In genomic region chr4:17807446-17807845, GRCh38 we compare ENCODE assay signal across 9 cellular contexts.
DNase-seq lines count a peak whose midpoint lies in the region; ATAC-seq and TF ChIP-seq lines count a peak whose summit lies in the region.
"Had no signal": no experiment of that assay in that cellular context is flagged by ENCODE, and none has a peak within 500 bp of the region (broad histone marks: within the 10 kb centered on the region; RNA-seq: fewer than 3 reads in every experiment).

No MANE protein-coding gene starts in this region.

- H3K27ac ChIP-seq in BLaER1 (0 out of 2 replicates have a peak overlapping the region, but pooled peaks have one; percentile 37), KMS-11 (no peak overlapping the region)

- ATAC-seq in HG02623 (IDR thresholded peaks at IDR 0.05; ENCODE audit: unreplicated experiment) = no peak
- no peak for ATAC-seq in GM19463 (IDR thresholded peaks at IDR 0.05; ENCODE audit: unreplicated experiment)

- peak overlapping the region; percentile 92 for H3K4me2 ChIP-seq in BLaER1
- peak overlapping the region; percentile 80 for H3K4me2 ChIP-seq in KMS-11

- H3K36me3 ChIP-seq in BLaER1 (peaks cover 46% of the 10 kb centered on the region), KMS-11 (ENCODE audit: insufficient read depth) (0 out of 2 replicates have a peak, but pooled peaks cover 5% of the 10 kb centered on the region)

- peaks cover 74% of the 10 kb centered on the region for H3K79me2 ChIP-seq in KMS-11 (ENCODE audit: insufficient read depth, low read depth)

- H3K27me3 ChIP-seq in BLaER1 = no peaks in the 10 kb centered on the region
- no peaks in the 10 kb centered on the region for H3K27me3 ChIP-seq in KMS-11 (ENCODE audit: insufficient read depth, low read depth)

- no peak overlapping the region for H2AFZ ChIP-seq in KMS-11 (ENCODE audit: low read depth)

- peak overlapping the region; percentile 90 for H3K4me3 ChIP-seq in BLaER1
- H3K4me3 ChIP-seq in KMS-11 (IDR thresholded peaks at IDR 0.05; ENCODE audit: insufficient read depth, low read depth, low read length) = no peak overlapping the region
- H3K4me3 ChIP-seq in choroid plexus epithelial cell (ENCODE audit: low read depth, low read length) = peak overlapping the region; percentile 29

- TF ChIP-seq CTCF in KMS-11 (conservative IDR thresholded peaks at IDR 0.05; ENCODE audit: low read depth, low read length) = no peak
- no peak for TF ChIP-seq CTCF in choroid plexus epithelial cell (conservative IDR thresholded peaks at IDR 0.05; ENCODE audit: low read depth, low read length)
- TF ChIP-seq CTCF in nephron (IDR thresholded peaks at IDR 0.05; ENCODE audit: unreplicated experiment in 3 of 3) = no peak

- DNase-seq in choroid plexus epithelial cell (ENCODE audit: low read depth) (peak; percentile 53), NCI-H1092 treated with DMSO at 0.1 percent for 48 hours (lab: John Stamatoyannopoulos, UW) (no peak)
- no peak for DNase-seq in stimulated activated naive CD4-positive, alpha-beta T cell (lab: John Stamatoyannopoulos, UW)
- DNase-seq: activated CD4-positive, alpha-beta T cell treated with anti-CD3 and anti-CD28 coated beads, Interleukin-2, amount 50 U/mL, for 4 hours had no signal

- H4K20me1 ChIP-seq in BLaER1 (peaks cover 80% of the 10 kb centered on the region), KMS-11 (ENCODE audit: insufficient read depth) (peaks cover 18% of the 10 kb centered on the region)

- no peaks in the 10 kb centered on the region for H3K9me3 ChIP-seq in BLaER1

- H3K9ac ChIP-seq in BLaER1 (peak overlapping the region; percentile 98), KMS-11 (no peak overlapping the region)

- H3K36me3 Mint-ChIP-seq in nephron (ENCODE audit: low read depth) = peaks cover 33% of the 10 kb centered on the region

- H3K4me1 ChIP-seq in BLaER1 (peaks cover 24% of the 10 kb centered on the region), KMS-11 (ENCODE audit: low read depth, poor library complexity, severe bottlenecking) (peaks cover 26% of the 10 kb centered on the region)

- no peaks in the 10 kb centered on the region for H3K27me3 Mint-ChIP-seq in nephron (ENCODE audit: low read depth)

- H3K9me3 Mint-ChIP-seq in nephron = no peaks in the 10 kb centered on the region

- peak overlapping the region; percentile 41 to 83 (median 69) for H3K27ac Mint-ChIP-seq in nephron

- peak overlapping the region; percentile 83 to 95 (median 84) for H3K4me3 Mint-ChIP-seq in nephron

- H3K4me1 Mint-ChIP-seq in nephron = peaks cover 37% of the 10 kb centered on the region
